Comparison of ENCODE assay signal across 15 cellular contexts in genomic region chr10:8420182-8420581, GRCh38.
DNase-seq lines count a peak whose midpoint lies in the region; ATAC-seq and TF ChIP-seq lines count a peak whose summit lies in the region.
"Had no signal": no experiment of that assay in that cellular context is flagged by ENCODE, and none has a peak within 500 bp of the region (broad histone marks: within the 10 kb centered on the region; RNA-seq: fewer than 3 reads in every experiment).

No MANE protein-coding gene starts in this region.

- no peaks in the 10 kb centered on the region for H3K27me3 ChIP-seq in BE2C
- H3K27me3 ChIP-seq: BLaER1 treated with 17β-estradiol and CSF1 and Interleukin-3, amounts not matched to agents 10 nM and 100 nM had no signal

- no peak for TF ChIP-seq CTCF in BE2C (IDR thresholded peaks at IDR 0.05; ENCODE audit: low read depth, low read length)

- DNase-seq in BE2C: peak; percentile 13
- peak; percentile 46 for DNase-seq in RPMI7951 (ENCODE audit: low read depth)
- peak; percentile 28 for DNase-seq in islet precursor cell
- DNase-seq in NCI-H345 (lab: John Stamatoyannopoulos, UW): no peak
- no peak for DNase-seq in SKM-1 (lab: John Stamatoyannopoulos, UW; ENCODE audit: unreplicated experiment)
- DNase-seq: 8988T; ACHN; Caco-2; Calu3; CD4-positive, alpha-beta T cell; CD8-positive, alpha-beta T cell; DMS79 treated with DMSO at 0.1 percent for 48 hours; GF-D8 had no signal

- no peak overlapping the region for H3K4me3 ChIP-seq in BE2C (ENCODE audit: low read depth, low read length)
- H3K4me3 ChIP-seq: BLaER1 treated with 17β-estradiol and CSF1 and Interleukin-3, amounts not matched to agents 10 nM and 100 nM had no signal

- no peak for ATAC-seq in HG03354 (IDR thresholded peaks at IDR 0.05; ENCODE audit: poor library complexity, severe bottlenecking, unreplicated experiment)
- ATAC-seq: CD8-positive, alpha-beta T cell had no signal

- no peaks in the 10 kb centered on the region for H3K9me3 ChIP-seq in BE2C
- H3K9me3 ChIP-seq: Caco-2 had no signal

- H3K36me3 ChIP-seq in BE2C: no peaks in the 10 kb centered on the region
- H3K36me3 ChIP-seq: BLaER1 treated with 17β-estradiol and CSF1 and Interleukin-3, amounts not matched to agents 10 nM and 100 nM had no signal

- no peaks in the 10 kb centered on the region for H3K4me1 ChIP-seq in BE2C

Comparison
In these comparisons a context has a peak if more than half of its experiments do, and no peak if none do; other contexts are left out.
1. DNase-seq: peak in BE2C (single experiment), RPMI7951 (single experiment) and islet precursor cell (single experiment); none in NCI-H345 (single experiment) and SKM-1 (single experiment).